Comparison of ENCODE assay signal across 7 cellular contexts in genomic region chr1:110619412-110620249, GRCh38. TPM values are rescaled to one million over a fixed set of nuclear protein-coding genes. Genes with fewer than 3 reads are reported as not detected.
DNase-seq lines count a peak whose midpoint lies in the region; ATAC-seq and TF ChIP-seq lines count a peak whose summit lies in the region.

No MANE protein-coding gene starts in this region.

- in situ Hi-C loops in GM13976 (cut with MboI; ENCODE audit: low sequenced_read_pairs, unreplicated experiment) = loop anchor here (5.0 to 10.0 kb wide), 2 partner anchors 163 to 365 kb away; no protein-coding TSS in a partner anchor

- ATAC-seq in HG02798 (IDR thresholded peaks at IDR 0.05; ENCODE audit: poor library complexity, unreplicated experiment) (peak; percentile 86), left ventricle myocardium superior (peak; percentile 91)

- TF ChIP-seq CTCF in GM13976 (IDR thresholded peaks at IDR 0.05; ENCODE audit: borderline replicate concordance, control extremely low read depth, extremely low read depth, insufficient read depth, missing control alignments) = peak; percentile 94

- intact Hi-C loops in left ventricle myocardium superior (cut with micrococcal nuclease) = loop anchor here (10.0 kb wide), 1 partner anchor 65 kb away; no protein-coding TSS in a partner anchor

- DNase-seq in GM13976 (ENCODE audit: low spot score) (peak; percentile 87), NCI-H128 (lab: John Stamatoyannopoulos, UW; ENCODE audit: unreplicated experiment) (peak; percentile 55), T-helper 1 cell (peak; percentile 78 to 91 (median 86)), amniotic stem cell (lab: John Stamatoyannopoulos, UW) (peak; percentile 11), left ventricle myocardium superior (peak; percentile 89), retina (peak; percentile 91)

RNA-seq across cellular contexts. Expression of gene KCNA2, which starts 13.5 kb away (rescaled TPM):
- total RNA-seq in left ventricle myocardium superior = 0.64 TPM

RNA-seq across cellular contexts. Expression of gene KCNA3, which starts 55.1 kb away (rescaled TPM):
- total RNA-seq in left ventricle myocardium superior = 0.47 TPM

Comparison
In these comparisons a context has a peak if more than half of its experiments do, and no peak if none do; other contexts are left out.
1. Peak in every context shown above with its lines: DNase-seq and ATAC-seq.
2. DNase-seq: peak in every context shown above with its lines; median percentile 91 in retina; 89 in left ventricle myocardium superior; 87 in GM13976; 86 in T-helper 1 cell; 55 in NCI-H128; 11 in amniotic stem cell.